ENCODE assay signal across 18 cellular contexts in genomic region chr10:11653758-11654471, GRCh38. TPM values are rescaled to one million over a fixed set of nuclear protein-coding genes. Genes with fewer than 3 reads are reported as not detected.
DNase-seq lines count a peak whose midpoint lies in the region; ATAC-seq and TF ChIP-seq lines count a peak whose summit lies in the region.
"Had no signal": no experiment of that assay in that cellular context is flagged by ENCODE, and none has a peak within 500 bp of the region (broad histone marks: within the 10 kb centered on the region; RNA-seq: fewer than 3 reads in every experiment).

No MANE protein-coding gene starts in this region.

- peak overlapping the region; percentile 27 for H3K27ac Mint-ChIP-seq in activated CD8-positive, alpha-beta T cell treated with anti-CD3 and anti-CD28 coated beads for 36 hours
- H3K27ac Mint-ChIP-seq in activated CD8-positive, alpha-beta T cell treated with anti-CD3 and anti-CD28 coated beads, Interleukin-2, amount 10 ng/mL, durations not matched to agents 7 days and 5 days: no peak overlapping the region
- H3K27ac Mint-ChIP-seq in osteocyte (ENCODE audit: unreplicated experiment) (no peak overlapping the region), HFFc6 (no peak overlapping the region)
- H3K27ac Mint-ChIP-seq: GM23338, H9 had no signal

- H3K4me1 ChIP-seq in HEK293 (ENCODE audit: control insufficient read depth, insufficient read depth, low read length) (peaks cover 3% of the 10 kb centered on the region; the same call in 1 of the 2 replicates), colonic mucosa (no peaks in the 10 kb centered on the region)

- no peak for TF ChIP-seq CTCF in activated CD8-positive, alpha-beta T cell treated with anti-CD3 and anti-CD28 coated beads for 36 hours (IDR thresholded peaks at IDR 0.05)
- TF ChIP-seq CTCF in HEK293 (tag by site-specific recombination; IDR thresholded peaks at IDR 0.05): no peak
- TF ChIP-seq CTCF in colonic mucosa (IDR thresholded peaks at IDR 0.05): no peak
- TF ChIP-seq CTCF in osteocyte (IDR thresholded peaks at IDR 0.05): no peak
- TF ChIP-seq CTCF in HFFc6 (IDR thresholded peaks at IDR 0.05): no peak

- H3K9ac ChIP-seq in colonic mucosa (ENCODE audit: low read depth in 2 of 2, low read length in 2 of 2): no peak overlapping the region

- intact Hi-C loops in activated CD8-positive, alpha-beta T cell treated with anti-CD3 and anti-CD28 coated beads for 36 hours (cut with micrococcal nuclease): no loop called here
- intact Hi-C loops in colonic mucosa (cut with DNase I): no loop called here

- no peaks in the 10 kb centered on the region for H3K9me3 Mint-ChIP-seq in activated CD8-positive, alpha-beta T cell treated with anti-CD3 and anti-CD28 coated beads for 36 hours
- H3K9me3 Mint-ChIP-seq in activated CD8-positive, alpha-beta T cell treated with anti-CD3 and anti-CD28 coated beads, Interleukin-2, amount 10 ng/mL, durations not matched to agents 7 days and 5 days (ENCODE audit: insufficient read depth): no peaks in the 10 kb centered on the region
- H3K9me3 Mint-ChIP-seq in osteocyte (ENCODE audit: unreplicated experiment) (no peaks in the 10 kb centered on the region), HFFc6 (no peaks in the 10 kb centered on the region)
- H3K9me3 Mint-ChIP-seq: CD4-positive, alpha-beta memory T cell; GM23338; H9 had no signal

- H3K27me3 ChIP-seq in colonic mucosa: no peaks in the 10 kb centered on the region

- peaks cover 6% of the 10 kb centered on the region for H3K4me1 Mint-ChIP-seq in activated CD8-positive, alpha-beta T cell treated with anti-CD3 and anti-CD28 coated beads for 36 hours (ENCODE audit: low read depth)
- no peaks in the 10 kb centered on the region for H3K4me1 Mint-ChIP-seq in activated CD8-positive, alpha-beta T cell treated with anti-CD3 and anti-CD28 coated beads, Interleukin-2, amount 10 ng/mL, durations not matched to agents 7 days and 5 days (ENCODE audit: low read depth)
- H3K4me1 Mint-ChIP-seq in osteocyte (ENCODE audit: unreplicated experiment): peaks cover 12% of the 10 kb centered on the region
- peaks cover 16% of the 10 kb centered on the region for H3K4me1 Mint-ChIP-seq in HFFc6 (ENCODE audit: low read depth)
- H3K4me1 Mint-ChIP-seq: GM23338 had no signal

- H3K27me3 Mint-ChIP-seq in activated CD8-positive, alpha-beta T cell treated with anti-CD3 and anti-CD28 coated beads for 36 hours: peaks cover 5% of the 10 kb centered on the region
- H3K27me3 Mint-ChIP-seq in activated CD8-positive, alpha-beta T cell treated with anti-CD3 and anti-CD28 coated beads, Interleukin-2, amount 10 ng/mL, durations not matched to agents 7 days and 5 days (ENCODE audit: low read depth): peaks cover 11% of the 10 kb centered on the region
- H3K27me3 Mint-ChIP-seq in osteocyte (ENCODE audit: unreplicated experiment): peaks cover 7% of the 10 kb centered on the region
- H3K27me3 Mint-ChIP-seq in HFFc6 (ENCODE audit: insufficient read depth): peaks cover 8% of the 10 kb centered on the region

- POLR2A ChIA-PET in activated CD8-positive, alpha-beta T cell treated with anti-CD3 and anti-CD28 coated beads for 36 hours (lab: Charles Lee): no interaction called here
- POLR2A ChIA-PET in activated CD8-positive, alpha-beta T cell treated with anti-CD3 and anti-CD28 coated beads, Interleukin-2, amount 10 ng/mL, durations not matched to agents 7 days and 5 days (lab: Charles Lee): no interaction called here
- POLR2A ChIA-PET in HEK293 (lab: Yijun Ruan, JAX): no interaction called here

- H3K36me3 Mint-ChIP-seq in activated CD8-positive, alpha-beta T cell treated with anti-CD3 and anti-CD28 coated beads for 36 hours (ENCODE audit: low read depth): no peaks in the 10 kb centered on the region
- H3K36me3 Mint-ChIP-seq in activated CD8-positive, alpha-beta T cell treated with anti-CD3 and anti-CD28 coated beads, Interleukin-2, amount 10 ng/mL, durations not matched to agents 7 days and 5 days (ENCODE audit: low read depth): no peaks in the 10 kb centered on the region
- H3K36me3 Mint-ChIP-seq in osteocyte (ENCODE audit: unreplicated experiment) (no peaks in the 10 kb centered on the region), HFFc6 (ENCODE audit: low read depth) (no peaks in the 10 kb centered on the region)
- H3K36me3 Mint-ChIP-seq: CD4-positive, alpha-beta memory T cell had no signal

- no peak overlapping the region for H3K27ac ChIP-seq in HEK293 (ENCODE audit: extremely low read depth, low read depth, low read length)
- no peak overlapping the region for H3K27ac ChIP-seq in colonic mucosa
- H3K27ac ChIP-seq: 22Rv1 had no signal

- H3K9me3 ChIP-seq in HEK293 (ENCODE audit: control insufficient read depth, insufficient read depth, low read depth, low read length) (no peaks in the 10 kb centered on the region), colonic mucosa (no peaks in the 10 kb centered on the region)

- no peak overlapping the region for H3K4me3 Mint-ChIP-seq in activated CD8-positive, alpha-beta T cell treated with anti-CD3 and anti-CD28 coated beads for 36 hours
- no peak overlapping the region for H3K4me3 Mint-ChIP-seq in activated CD8-positive, alpha-beta T cell treated with anti-CD3 and anti-CD28 coated beads, Interleukin-2, amount 10 ng/mL, durations not matched to agents 7 days and 5 days
- H3K4me3 Mint-ChIP-seq in osteocyte (ENCODE audit: unreplicated experiment) (no peak overlapping the region), HFFc6 (no peak overlapping the region)
- H3K4me3 Mint-ChIP-seq: CD4-positive, alpha-beta memory T cell; GM23338; H9 had no signal

- no peak for ATAC-seq in activated CD8-positive, alpha-beta T cell treated with anti-CD3 and anti-CD28 coated beads for 36 hours
- ATAC-seq in activated CD8-positive, alpha-beta T cell treated with anti-CD3 and anti-CD28 coated beads, Interleukin-2, amount 10 ng/mL, durations not matched to agents 7 days and 5 days: no peak
- ATAC-seq in GM21367 (IDR thresholded peaks at IDR 0.05; ENCODE audit: unreplicated experiment): no peak
- ATAC-seq: GM23338, HCT116 had no signal

- CTCF ChIA-PET in activated CD8-positive, alpha-beta T cell treated with anti-CD3 and anti-CD28 coated beads for 36 hours (lab: Charles Lee): interaction anchor here (1.4 kb wide), 1 partner anchor 104 kb away, joined by 3 read pairs; no protein-coding TSS in a partner anchor
- CTCF ChIA-PET in activated CD8-positive, alpha-beta T cell treated with anti-CD3 and anti-CD28 coated beads, Interleukin-2, amount 10 ng/mL, durations not matched to agents 7 days and 5 days (lab: Charles Lee): no interaction called here
- CTCF ChIA-PET in HEK293 (lab: Yijun Ruan, JAX): no interaction called here

- H3K4me3 ChIP-seq in HEK293 (ENCODE audit: low read depth, low read length): no peak overlapping the region
- no peak overlapping the region for H3K4me3 ChIP-seq in colonic mucosa
- H3K4me3 ChIP-seq: GM23338 had no signal

- H3K36me3 ChIP-seq in HEK293 (ENCODE audit: control insufficient read depth in 2 of 2, insufficient read depth in 1 of 2, low read length in 2 of 2) (no peaks in the 10 kb centered on the region), colonic mucosa (no peaks in the 10 kb centered on the region)

- no peak for DNase-seq in activated CD8-positive, alpha-beta T cell treated with anti-CD3 and anti-CD28 coated beads for 36 hours
- no peak for DNase-seq in activated CD8-positive, alpha-beta T cell treated with anti-CD3 and anti-CD28 coated beads, Interleukin-2, amount 10 ng/mL, durations not matched to agents 7 days and 5 days
- peak; percentile 3 for DNase-seq in colonic mucosa
- DNase-seq in osteocyte (ENCODE audit: extremely low spot score, unreplicated experiment): peak; percentile 32
- no peak for DNase-seq in iPS-NIHi7 (ENCODE audit: extremely low spot score)
- DNase-seq in HFFc6: no peak
- DNase-seq: Calu3; CD4-positive, alpha-beta memory T cell; COR-L47; DMS53; DMS79 treated with DMSO at 0.1 percent for 48 hours; GF-D8; H9 had no signal

TF ChIP-seq in HEK293, 187 proteins besides CTCF, POLR2A, EP300 and RAD21:
- TF ChIP-seq ZNF366 (tag by site-specific recombination; conservative IDR thresholded peaks at IDR 0.05) (peak; percentile 80), HOXA7 (CRISPR knock-in tag; IDR thresholded peaks at IDR 0.05; ENCODE audit: borderline replicate concordance) (no peak)
TF ChIP-seq in HEK293: peak in this region for 1.

RNA-seq across cellular contexts. Expression of gene USP6NL, which starts 42.5 kb away (rescaled TPM):
- total RNA-seq in activated CD8-positive, alpha-beta T cell treated with anti-CD3 and anti-CD28 coated beads for 36 hours: 1 to 10 TPM; 2.3 to 2.5 TPM
- total RNA-seq in activated CD8-positive, alpha-beta T cell treated with anti-CD3 and anti-CD28 coated beads, Interleukin-2, amount 10 ng/mL, durations not matched to agents 7 days and 5 days: 1 to 10 TPM; 1.6 to 2.0 TPM
- 10 to 100 TPM; 13.5 to 19.3 TPM for total RNA-seq in colonic mucosa
- 13.8 and 17.0 TPM in 2 replicates for total RNA-seq in osteocyte
- total RNA-seq in HFFc6 (2021; fragmentation: NEBNext Ultra II Directional; extraction: Animal tissue kit (Norgen Biotek cat#: 25700)): 10 to 100 TPM in 5 of 6 experiments, 1 to 10 TPM in 1; 9.8 to 13.3 (median 11.8) TPM

Comparison
In these comparisons a context has a peak if more than half of its experiments do, and no peak if none do; other contexts are left out.
1. DNase-seq: peak in colonic mucosa (single experiment) and osteocyte (single experiment); none in activated CD8-positive, alpha-beta T cell treated with anti-CD3 and anti-CD28 coated beads for 36 hours (single experiment), activated CD8-positive, alpha-beta T cell treated with anti-CD3 and anti-CD28 coated beads, Interleukin-2, amount 10 ng/mL, durations not matched to agents 7 days and 5 days (single experiment), iPS-NIHi7 (single experiment) and HFFc6 (single experiment).